Comparison of ENCODE assay signal across 27 cellular contexts in genomic region chr4:56927196-56927595, GRCh38.
"Had no signal": no experiment of that assay in that cellular context is flagged by ENCODE, and none has a peak within 500 bp of the region (broad histone marks: within the 10 kb centered on the region; RNA-seq: fewer than 3 reads in every experiment).

No MANE protein-coding gene starts in this region.

- FAIRE-seq: endometrium, islet of Langerhans, keratinocyte had no signal

- H3K27me3 ChIP-seq: colonic mucosa, esophagus squamous epithelium, gastrocnemius medialis, heart right ventricle, left lung had no signal

- H3K9me3 Mint-ChIP-seq: dendritic cell treated with granulocyte-macrophage colony-stimulating factor and Interleukin-4, amounts not matched to agents 40 ng/mL and 50 ng/mL, for 4 days; effector memory CD8-positive, alpha-beta T cell; endodermal cell had no signal

- H3K4me3 ChIP-seq: colonic mucosa, esophagus squamous epithelium, gastrocnemius medialis, heart right ventricle, left lung, lower lobe of right lung, mucosa of descending colon had no signal

- H3K27ac Mint-ChIP-seq: dendritic cell treated with granulocyte-macrophage colony-stimulating factor and Interleukin-4, amounts not matched to agents 40 ng/mL and 50 ng/mL, for 4 days; effector memory CD8-positive, alpha-beta T cell; endodermal cell; mesothelial cell of epicardium had no signal

- ATAC-seq: effector memory CD8-positive, alpha-beta T cell; esophagus mucosa; gastrocnemius medialis; heart right ventricle; left cardiac atrium; left lung; left ventricle myocardium superior; lower lobe of right lung; mucosa of descending colon had no signal

- H3K4me1 ChIP-seq: colonic mucosa, esophagus squamous epithelium, gastrocnemius medialis, heart right ventricle, left lung, lower lobe of right lung had no signal

- H3K9me3 ChIP-seq: colonic mucosa, esophagus squamous epithelium, gastrocnemius medialis, heart right ventricle, left lung, lower lobe of right lung, mucosa of descending colon had no signal

- H3K27ac ChIP-seq: colonic mucosa, epithelial cell of prostate, esophagus squamous epithelium, gastrocnemius medialis, heart right ventricle, left lung, lower lobe of right lung had no signal

- DNase-seq: colonic mucosa; cortex of kidney; effector CD8-positive, alpha-beta T cell; effector memory CD8-positive, alpha-beta T cell; endodermal cell; erythroblast; esophagus squamous epithelium; foreskin fibroblast; foreskin melanocyte; gastrocnemius medialis; glutamatergic neuron; head of caudate nucleus; heart right ventricle; hippocampal formation; left cardiac atrium; left lung; left ventricle myocardium superior; lower lobe of right lung; mesenchymal stem cell; mucosa of descending colon had no signal
